In the genomic region with DNA sequence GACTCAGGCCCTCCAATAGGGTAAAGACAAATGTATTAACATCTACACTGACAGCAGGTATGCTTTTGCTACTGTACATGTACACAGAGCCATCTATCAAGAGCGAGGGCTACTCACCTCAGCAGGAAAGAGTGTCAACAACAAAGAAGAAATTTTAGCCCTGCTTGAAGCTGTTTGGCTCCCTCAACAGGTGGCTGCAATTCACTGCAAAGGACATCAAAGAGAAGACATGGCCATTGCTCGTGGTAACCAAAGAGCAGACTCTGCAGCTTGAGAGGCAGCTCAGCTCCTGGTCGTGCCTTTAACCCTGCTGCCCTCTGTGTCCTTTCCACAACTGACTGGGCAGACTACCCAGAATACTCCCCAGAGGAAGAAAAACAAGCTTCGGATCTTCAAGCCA, we compare ENCODE assay signal across 9 cellular contexts.
DNase-seq lines count a peak whose midpoint lies in the region; ATAC-seq and TF ChIP-seq lines count a peak whose summit lies in the region.
"Had no signal": no experiment of that assay in that cellular context is flagged by ENCODE, and none has a peak within 500 bp of the region (broad histone marks: within the 10 kb centered on the region; RNA-seq: fewer than 3 reads in every experiment).

No MANE protein-coding gene starts in this region.

- no peak overlapping the region for H3K4me3 Mint-ChIP-seq in nephron

- H3K4me3 ChIP-seq in GM12865 (ENCODE audit: low read depth, low read length), result no peak overlapping the region
- H3K4me3 ChIP-seq in cardiac fibroblast (replicated peaks in 1 of 2; ENCODE audit: low read depth in 2 of 2, low read length in 2 of 2), result no peak overlapping the region

- H3K4me1 Mint-ChIP-seq in nephron, result peaks cover 26% of the 10 kb centered on the region

- no peak overlapping the region for H3K27ac Mint-ChIP-seq in nephron

- peaks cover 17% of the 10 kb centered on the region for H3K27me3 Mint-ChIP-seq in nephron (ENCODE audit: low read depth)

- H3K9me3 Mint-ChIP-seq in nephron, result no peaks in the 10 kb centered on the region

- H3K36me3 Mint-ChIP-seq in nephron (ENCODE audit: low read depth), result no peaks in the 10 kb centered on the region

- ATAC-seq in HG03175 (IDR thresholded peaks at IDR 0.05; ENCODE audit: unreplicated experiment), result no peak

- DNase-seq in GM12865 (ENCODE audit: low read depth), result peak; percentile 51
- DNase-seq in cardiac fibroblast (ENCODE audit: low read depth in 2 of 2), result peak in 1 of 2 donors; percentile 21
- DNase-seq in nucleus accumbens (lab: John Stamatoyannopoulos, UW), result no peak
- no peak for DNase-seq in stimulated activated CD4-positive, alpha-beta T cell treated with anti-CD3 and anti-CD28 coated beads, Interleukin-2, amount 100 ng/mL, for 48 hours
- DNase-seq: stimulated activated CD4-positive, alpha-beta T cell treated with anti-CD3 and anti-CD28 coated beads, Interleukin-4, amount 100 ng/mL, for 1 hour; substantia nigra had no signal

- TF ChIP-seq CTCF in GM12865 (IDR thresholded peaks at IDR 0.05; ENCODE audit: insufficient read depth, low read depth, low read length, missing control alignments) (peak; percentile 36), LNCAP (IDR thresholded peaks at IDR 0.05) (peak; percentile 52), cardiac fibroblast (IDR thresholded peaks at IDR 0.05; ENCODE audit: low read depth, low read length) (peak; percentile 29), nephron (IDR thresholded peaks at IDR 0.05; ENCODE audit: unreplicated experiment in 3 of 3) (peak in 2 of 3 experiments; percentile 9 to 24)
